Comparison of ENCODE assay signal across 10 cellular contexts in the genomic region with DNA sequence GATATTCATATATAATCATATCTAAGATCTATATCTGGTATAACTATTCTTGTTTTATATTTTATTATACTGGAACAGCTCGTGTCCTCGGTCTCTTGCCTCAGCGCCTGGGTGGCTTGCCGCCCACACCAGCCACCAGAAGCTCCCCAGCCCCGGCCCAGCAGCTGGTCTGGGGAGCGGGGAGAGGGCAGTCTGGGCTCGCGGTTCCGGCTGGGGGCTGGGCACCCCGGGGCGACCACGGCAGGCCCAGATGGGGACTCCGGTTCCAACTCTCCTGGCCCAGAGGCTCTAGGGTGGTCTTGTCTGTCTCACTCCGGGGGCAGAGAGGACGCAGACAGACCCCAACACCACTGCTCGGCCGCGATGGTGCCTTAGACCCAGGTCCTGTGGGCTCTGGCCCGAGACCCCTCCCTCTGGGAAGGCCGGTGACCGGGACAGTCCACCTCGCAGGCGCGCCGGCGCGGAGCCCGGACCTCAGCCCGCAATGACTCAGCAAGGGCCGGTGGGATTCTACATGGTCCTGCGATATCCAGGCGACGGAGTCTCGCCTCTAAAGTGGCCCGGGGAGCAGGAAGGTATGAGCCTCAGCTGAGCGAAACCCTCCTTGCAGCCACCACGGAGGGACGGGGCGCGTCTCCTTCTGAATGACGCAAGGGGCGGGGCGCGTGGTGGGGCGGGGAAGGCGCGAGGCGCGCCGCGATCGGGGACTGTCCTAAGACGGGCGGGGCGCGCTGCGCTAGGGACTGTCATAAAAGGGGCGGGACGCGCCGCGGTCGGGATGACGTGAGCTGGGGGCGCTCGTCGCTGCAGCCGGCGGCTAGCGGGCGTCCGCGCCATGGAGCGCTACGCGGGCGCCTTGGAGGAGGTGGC.
A peak's percentile ranks its signal among the peaks of the same experiment; 100 is the strongest.
DNase-seq lines count a peak whose midpoint lies in the region; ATAC-seq lines count a peak whose summit lies in the region.
"Had no signal": no experiment of that assay in that cellular context is flagged by ENCODE, and none has a peak within 500 bp of the region (broad histone marks: within the 10 kb centered on the region; RNA-seq: fewer than 3 reads in every experiment).

TSS of gene DGCR6 (plus strand) at position 781 of the 870 bp plus-strand sequence. CDS start at position 836, 55 bp downstream.

- ATAC-seq in GM18520 (IDR thresholded peaks at IDR 0.05; ENCODE audit: unreplicated experiment) (peak; percentile 82), GM21825 (IDR thresholded peaks at IDR 0.05; ENCODE audit: unreplicated experiment) (peak; percentile 92), HG03571 (IDR thresholded peaks at IDR 0.05; ENCODE audit: unreplicated experiment) (peak; percentile 78), memory B cell (ENCODE audit: low read depth) (peak; percentile 93)

- H3K9me3 Mint-ChIP-seq in memory B cell: no peaks in the 10 kb centered on the region

- no peak within 1 kb of the TSS for H3K27ac Mint-ChIP-seq in memory B cell

- no peaks in the 10 kb centered on the region for H3K36me3 Mint-ChIP-seq in memory B cell

- no peak for DNase-seq in memory B cell (ENCODE audit: low spot score in 2 of 2)
- no peak for DNase-seq in NCI-H1417 treated with DMSO at 0.1 percent for 48 hours (lab: John Stamatoyannopoulos, UW)
- no peak for DNase-seq in COLO668 (lab: John Stamatoyannopoulos, UW; ENCODE audit: unreplicated experiment)
- DNase-seq in inferior parietal cortex (ENCODE audit: extremely low spot score): no peak
- DNase-seq in globus pallidus (ENCODE audit: low spot score): no peak
- DNase-seq: colonic mucosa, islet precursor cell had no signal

- H3K4me3 Mint-ChIP-seq in memory B cell: no peak within 1 kb of the TSS

- no peaks in the 10 kb centered on the region for H3K4me1 Mint-ChIP-seq in memory B cell

- no peaks in the 10 kb centered on the region for H3K27me3 Mint-ChIP-seq in memory B cell
